In genomic region chr2:217954469-217954868, GRCh38 we compare ENCODE assay signal across 1 cellular context.
TF ChIP-seq lines count a peak whose summit lies in the region.

No MANE protein-coding gene starts in this region.

TF ChIP-seq in HepG2, 621 proteins besides CTCF, POLR2A, EP300 and RAD21 (continued from another document):
- TF ChIP-seq ZBTB2 (CRISPR knock-in tag; IDR thresholded peaks at IDR 0.05; ENCODE audit: low read depth): no peak
- TF ChIP-seq ZNF775 (CRISPR knock-in tag; IDR thresholded peaks at IDR 0.05; ENCODE audit: borderline replicate concordance): no peak
- no peak for TF ChIP-seq MTF1 (CRISPR knock-in tag; IDR thresholded peaks at IDR 0.05)
- TF ChIP-seq GLMP (CRISPR knock-in tag; IDR thresholded peaks at IDR 0.05; ENCODE audit: borderline replicate concordance): no peak
- TF ChIP-seq HDAC2 (CRISPR knock-in tag; IDR thresholded peaks at IDR 0.05): no peak
